29 cellular contexts compared by ENCODE assay signal in the genomic region with DNA sequence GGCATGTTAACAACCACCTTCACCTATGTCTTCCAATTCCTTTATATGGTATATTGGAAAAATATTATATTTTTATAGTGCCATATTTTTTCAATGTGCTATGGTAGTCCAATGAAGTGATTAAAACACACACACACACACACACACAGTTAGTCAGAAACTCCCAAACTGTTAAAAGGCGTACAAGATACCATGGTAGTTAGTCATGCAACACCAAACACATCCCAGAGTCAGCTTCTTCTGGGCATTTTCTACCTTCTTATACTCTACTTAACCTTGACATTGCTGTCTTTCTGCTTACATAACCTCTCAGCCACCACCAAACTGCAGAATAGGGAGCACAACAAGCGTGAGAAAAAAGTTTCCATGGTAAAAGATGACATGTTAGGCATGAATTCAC.
A peak's percentile ranks its signal among the peaks of the same experiment; 100 is the strongest.
DNase-seq lines count a peak whose midpoint lies in the region; ATAC-seq and TF ChIP-seq lines count a peak whose summit lies in the region.
"Had no signal": no experiment of that assay in that cellular context is flagged by ENCODE, and none has a peak within 500 bp of the region (broad histone marks: within the 10 kb centered on the region; RNA-seq: fewer than 3 reads in every experiment).

No MANE protein-coding gene starts in this region.

- intact Hi-C loops in IMR-90 (cut with micrococcal nuclease) = no loop called here

- no peak overlapping the region for H3K9ac ChIP-seq in IMR-90 (ENCODE audit: low read depth, low read length)
- H3K9ac ChIP-seq: SK-N-SH had no signal

- no peaks in the 10 kb centered on the region for H3K9me1 ChIP-seq in IMR-90 (ENCODE audit: insufficient read depth, low read length)

- H3K79me1 ChIP-seq in IMR-90 (ENCODE audit: low read depth in 1 of 2, low read length in 2 of 2) = no peaks in the 10 kb centered on the region

- no peak overlapping the region for H3K27ac ChIP-seq in IMR-90 (ENCODE audit: insufficient read depth, low read length)
- H3K27ac ChIP-seq: cardiac muscle cell, colonic mucosa, PC-9, prostate gland, sigmoid colon, transverse colon had no signal

- TF ChIP-seq POLR2A in IMR-90 (IDR thresholded peaks at IDR 0.05; ENCODE audit: low read depth, low read length) = no peak

- no peak for TF ChIP-seq CTCF in IMR-90 (conservative IDR thresholded peaks at IDR 0.05; ENCODE audit: low read depth, low read length)
- TF ChIP-seq CTCF in cardiac fibroblast (IDR thresholded peaks at IDR 0.05; ENCODE audit: low read depth, low read length) = no peak

- no peaks in the 10 kb centered on the region for H3K9me3 ChIP-seq in IMR-90 (ENCODE audit: control insufficient read depth, insufficient read depth, low read length)
- H3K9me3 ChIP-seq: colonic mucosa, prostate gland, sigmoid colon, SK-N-SH, transverse colon had no signal

- H3K23ac ChIP-seq in IMR-90 (ENCODE audit: low read depth, low read length) = no peak overlapping the region

- no peak overlapping the region for H3K14ac ChIP-seq in IMR-90 (replicated peaks; ENCODE audit: low read depth, low read length)

- no peak overlapping the region for H3K18ac ChIP-seq in IMR-90 (ENCODE audit: low read depth, low read length)

- WGBS in IMR-90 (ENCODE audit: extremely low coverage in 2 of 2, insufficient read length in 1 of 2), 2 experiments = 83% methylated on average over 1 of the region's 2 CpGs; no CpG with 5 or more reads in 1 of the 2 experiments

- H4K5ac ChIP-seq in IMR-90 (ENCODE audit: low read depth, low read length) = no peak overlapping the region

- H2AFZ ChIP-seq in IMR-90 (replicated peaks; ENCODE audit: low read length, poor library complexity) = no peak overlapping the region
- H2AFZ ChIP-seq: PC-9 had no signal

- dilution Hi-C loops in IMR-90 (cut with HindIII; ENCODE audit: low sequenced_read_pairs, unreplicated experiment) = no loop called here

- peaks cover 3% of the 10 kb centered on the region; the same call in 1 of the 2 replicates for H3K4me1 ChIP-seq in IMR-90 (ENCODE audit: control insufficient read depth, insufficient read depth, low read length)
- H3K4me1 ChIP-seq: colonic mucosa, prostate gland, sigmoid colon, transverse colon had no signal

- no TSS peak for BruUV-seq in IMR-90 (replicated peaks; lab: Mats Ljungman, UMichigan)

- ATAC-seq in IMR-90 (ENCODE audit: low read depth) = peak; percentile 43; the same call in 1 of the 2 replicates
- ATAC-seq in GM18867 (IDR thresholded peaks at IDR 0.05; ENCODE audit: unreplicated experiment) = no peak
- ATAC-seq: naive thymus-derived CD8-positive, alpha-beta T cell; Right ventricle myocardium inferior; stimulated activated effector memory CD8-positive, alpha-beta T cell treated with anti-CD3 and anti-CD28 coated beads, Interleukin-12 subunit alpha, Interleukin-12 subunit beta, amount 100 ng/mL, for 72 hours had no signal

- no peak overlapping the region for H2BK5ac ChIP-seq in IMR-90 (ENCODE audit: low read depth, low read length, poor library complexity, severe bottlenecking)

- no peak overlapping the region for H2AK5ac ChIP-seq in IMR-90 (ENCODE audit: low read depth, low read length)

- no peak for TF ChIP-seq RAD21 in IMR-90 (IDR thresholded peaks at IDR 0.05; ENCODE audit: low read length)

- POLR2A ChIA-PET in IMR-90 (lab: Charles Lee; ENCODE audit: unreplicated experiment) = no interaction called here

- CTCF ChIA-PET in IMR-90 (lab: Yijun Ruan, JAX) = no interaction called here

- H3K4me2 ChIP-seq in IMR-90 (ENCODE audit: low read depth, low read length) = no peak overlapping the region
- H3K4me2 ChIP-seq: PC-9, SK-N-SH had no signal

- H2BK120ac ChIP-seq in IMR-90 (ENCODE audit: low read depth, low read length) = no peak overlapping the region

- DNase-seq in Daoy (ENCODE audit: low read depth) (peak; percentile 11), IMR-90 (peak; percentile 41), cardiac fibroblast (ENCODE audit: low read depth in 2 of 2) (peak; percentile 15 to 28), left kidney (ENCODE audit: low read depth, low spot score) (peak; percentile 22), OCI-M1 (lab: John Stamatoyannopoulos, UW) (no peak), NCI-H510A treated with DMSO at 0.1 percent for 48 hours (lab: John Stamatoyannopoulos, UW) (no peak), NCI-H2029 treated with DMSO at 0.1 percent for 48 hours (lab: John Stamatoyannopoulos, UW) (no peak)
- DNase-seq: activated CD4-positive, alpha-beta memory T cell treated with anti-CD3 and anti-CD28 coated beads, Interleukin-2, amount 10 ng/mL, durations not matched to agents 7 days and 5 days; activated CD8-positive, alpha-beta memory T cell treated with anti-CD3 and anti-CD28 coated beads, Interleukin-2, amount 50 U/mL, for 48 hours; activated naive CD4-positive, alpha-beta T cell treated with anti-CD3 and anti-CD28 coated beads, Interleukin-2, amount 50 U/mL, for 16 hours; amniotic stem cell; colonic mucosa; DMS 273 treated with DMSO at 0.1 percent for 48 hours; effector CD4-positive, alpha-beta T cell; islet precursor cell; KG1; naive thymus-derived CD8-positive, alpha-beta T cell; NCI-H1930; NCI-H526; occipital lobe; PC-9; sigmoid colon; SK-N-SH; transverse colon had no signal

- H4K8ac ChIP-seq in IMR-90 (ENCODE audit: low read depth in 2 of 2, low read length in 2 of 2) = no peak overlapping the region

- H3K36me3 ChIP-seq in IMR-90 (ENCODE audit: control insufficient read depth, insufficient read depth, low read length) = no peaks in the 10 kb centered on the region
- H3K36me3 ChIP-seq: cardiac muscle cell, colonic mucosa, prostate gland, sigmoid colon, transverse colon had no signal

- H3K4me3 ChIP-seq in IMR-90 (ENCODE audit: insufficient read depth, low read depth, low read length) (no peak overlapping the region), cardiac fibroblast (replicated peaks in 1 of 2; ENCODE audit: low read depth in 2 of 2, low read length in 2 of 2) (no peak overlapping the region)
- H3K4me3 ChIP-seq: cardiac muscle cell, colonic mucosa, PC-9, prostate gland, sigmoid colon, transverse colon had no signal

- H3K4ac ChIP-seq in IMR-90 (ENCODE audit: low read depth, low read length) = no peak overlapping the region

- in situ Hi-C loops in IMR-90 (cut with MboI; ENCODE audit: low sequenced_read_pairs) = no loop called here

- H2BK15ac ChIP-seq in IMR-90 (ENCODE audit: low read depth, low read length) = no peak overlapping the region

- H4K20me1 ChIP-seq in IMR-90 (ENCODE audit: insufficient read depth, low read length) = no peaks in the 10 kb centered on the region

- no peak overlapping the region for H2AK9ac ChIP-seq in IMR-90 (replicated peaks; ENCODE audit: low read depth, low read length, poor library complexity)

- no peak overlapping the region for H4K91ac ChIP-seq in IMR-90 (ENCODE audit: insufficient read depth, low read depth, low read length)

- no peak overlapping the region for H2BK20ac ChIP-seq in IMR-90 (ENCODE audit: low read depth, low read length)

- no peaks in the 10 kb centered on the region for H3K27me3 ChIP-seq in IMR-90 (ENCODE audit: control insufficient read depth, insufficient read depth, low read length)
- H3K27me3 ChIP-seq: cardiac muscle cell, colonic mucosa, sigmoid colon, transverse colon had no signal

- no peak overlapping the region for H3K56ac ChIP-seq in IMR-90 (ENCODE audit: extremely low read depth, insufficient read depth, low read length)

TF ChIP-seq in IMR-90, 13 proteins besides CTCF, POLR2A, EP300 and RAD21:
- TF ChIP-seq CHD1 (IDR thresholded peaks at IDR 0.05; ENCODE audit: low read depth, low read length) = no peak
- no peak for TF ChIP-seq MAZ (IDR thresholded peaks at IDR 0.05; ENCODE audit: borderline replicate concordance, low read depth, low read length)

Comparison
In these comparisons a context has a peak if more than half of its experiments do, and no peak if none do; other contexts are left out.
1. DNase-seq: peak in Daoy (single experiment), IMR-90 (single experiment), cardiac fibroblast (2 of 2) and left kidney (single experiment); none in OCI-M1 (single experiment), NCI-H510A treated with DMSO at 0.1 percent for 48 hours (single experiment) and NCI-H2029 treated with DMSO at 0.1 percent for 48 hours (single experiment).